ENCODE assay signal across 19 cellular contexts in genomic region chr1:202140833-202141232, GRCh38. TPM values are rescaled to one million over a fixed set of nuclear protein-coding genes. Genes with fewer than 3 reads are reported as not detected.
"Had no signal": no experiment of that assay in that cellular context is flagged by ENCODE, and none has a peak within 500 bp of the region (broad histone marks: within the 10 kb centered on the region; RNA-seq: fewer than 3 reads in every experiment).

No MANE protein-coding gene starts in this region.

- H3K27ac Mint-ChIP-seq: activated CD4-positive, alpha-beta memory T cell treated with anti-CD3 and anti-CD28 coated beads for 36 hours; activated naive CD4-positive, alpha-beta T cell treated with anti-CD3 and anti-CD28 coated beads for 36 hours; activated T-helper 1 cell treated with anti-CD3 and anti-CD28 coated beads, Interleukin-12 subunit alpha, Interleukin-12 subunit beta, Interleukin-2, Interleukin-4 antibody, amounts not matched to agents 30 ng/mL and 10 ng/mL and 1 ng/mL, durations not matched to agents 14 hours and 24 hours and 36 hours; dendritic cell treated with granulocyte-macrophage colony-stimulating factor and Interleukin-4, amounts not matched to agents 40 ng/mL and 50 ng/mL, for 4 days; neural progenitor cell had no signal

- H2AFZ ChIP-seq: neural progenitor cell had no signal

- DNase-seq: activated CD4-positive, alpha-beta memory T cell treated with anti-CD3 and anti-CD28 coated beads for 36 hours; activated CD4-positive, CD25-positive, alpha-beta regulatory T cell treated with anti-CD3 and anti-CD28 coated beads, Interleukin-2, amount 50 U/mL, for 72 hours; activated CD8-positive, alpha-beta memory T cell treated with anti-CD3 and anti-CD28 coated beads, Interleukin-2, amount 50 U/mL, for 4 hours; activated naive CD4-positive, alpha-beta T cell treated with anti-CD3 and anti-CD28 coated beads for 36 hours; body of pancreas; hippocampal formation; kidney glomerular epithelial cell; retina; stimulated activated CD4-positive, alpha-beta T cell treated with anti-CD3 and anti-CD28 coated beads, Interleukin-4, amount 100 ng/mL, for 4 hours; SW 1271; T-helper 9 cell; transverse colon had no signal

- H3K9ac ChIP-seq: neural progenitor cell had no signal

- H3K4me2 ChIP-seq: neural progenitor cell had no signal

- H3K9me3 ChIP-seq: body of pancreas, transverse colon had no signal

- H3K9me3 Mint-ChIP-seq: activated CD4-positive, alpha-beta memory T cell treated with anti-CD3 and anti-CD28 coated beads for 36 hours; activated naive CD4-positive, alpha-beta T cell treated with anti-CD3 and anti-CD28 coated beads for 36 hours; activated T-helper 1 cell treated with anti-CD3 and anti-CD28 coated beads, Interleukin-12 subunit alpha, Interleukin-12 subunit beta, Interleukin-2, Interleukin-4 antibody, amounts not matched to agents 30 ng/mL and 10 ng/mL and 1 ng/mL, durations not matched to agents 14 hours and 24 hours and 36 hours; central memory CD8-positive, alpha-beta T cell; dendritic cell treated with granulocyte-macrophage colony-stimulating factor and Interleukin-4, amounts not matched to agents 40 ng/mL and 50 ng/mL, for 4 days; neural progenitor cell had no signal

- H3K4me3 ChIP-seq: body of pancreas, neural progenitor cell, transverse colon had no signal

- ATAC-seq: body of pancreas had no signal

- H3K4me3 Mint-ChIP-seq: activated CD4-positive, alpha-beta memory T cell treated with anti-CD3 and anti-CD28 coated beads for 36 hours; activated naive CD4-positive, alpha-beta T cell treated with anti-CD3 and anti-CD28 coated beads for 36 hours; activated T-helper 1 cell treated with anti-CD3 and anti-CD28 coated beads, Interleukin-12 subunit alpha, Interleukin-12 subunit beta, Interleukin-2, Interleukin-4 antibody, amounts not matched to agents 30 ng/mL and 10 ng/mL and 1 ng/mL, durations not matched to agents 14 hours and 24 hours and 36 hours; central memory CD8-positive, alpha-beta T cell; dendritic cell treated with granulocyte-macrophage colony-stimulating factor and Interleukin-4, amounts not matched to agents 40 ng/mL and 50 ng/mL, for 4 days; neural progenitor cell had no signal

- H3K27me3 ChIP-seq: body of pancreas, transverse colon had no signal

- H3K27ac ChIP-seq: body of pancreas, neural progenitor cell, transverse colon had no signal

- H3K36me3 ChIP-seq: neural progenitor cell had no signal

- H3K27me3 Mint-ChIP-seq: activated CD4-positive, alpha-beta memory T cell treated with anti-CD3 and anti-CD28 coated beads for 36 hours; central memory CD8-positive, alpha-beta T cell; dendritic cell treated with granulocyte-macrophage colony-stimulating factor and Interleukin-4, amounts not matched to agents 40 ng/mL and 50 ng/mL, for 4 days had no signal

RNA-seq across cellular contexts. Expression of gene GPR37L1, which starts 18.1 kb away (rescaled TPM):
- total RNA-seq: activated CD4-positive, alpha-beta memory T cell treated with anti-CD3 and anti-CD28 coated beads for 36 hours; activated naive CD4-positive, alpha-beta T cell treated with anti-CD3 and anti-CD28 coated beads for 36 hours; activated T-helper 1 cell treated with anti-CD3 and anti-CD28 coated beads, Interleukin-12 subunit alpha, Interleukin-12 subunit beta, Interleukin-2, Interleukin-4 antibody, amounts not matched to agents 30 ng/mL and 10 ng/mL and 1 ng/mL, durations not matched to agents 14 hours and 24 hours and 36 hours; body of pancreas; mesenteric fat pad had no signal

RNA-seq across cellular contexts. Expression of gene LGR6, which starts 52.8 kb away (rescaled TPM):
- total RNA-seq: activated T-helper 1 cell treated with anti-CD3 and anti-CD28 coated beads, Interleukin-12 subunit alpha, Interleukin-12 subunit beta, Interleukin-2, Interleukin-4 antibody, amounts not matched to agents 30 ng/mL and 10 ng/mL and 1 ng/mL, durations not matched to agents 14 hours and 24 hours and 36 hours; glomerular endothelial cell; subcutaneous adipose tissue had no signal
